In genomic region chr11:1879941-1880720, GRCh38 we compare ENCODE assay signal across 11 cellular contexts. TPM values are rescaled to one million over a fixed set of nuclear protein-coding genes. Genes with fewer than 3 reads are reported as not detected.
DNase-seq lines count a peak whose midpoint lies in the region; ATAC-seq, FAIRE-seq and TF ChIP-seq lines count a peak whose summit lies in the region.
"Had no signal": no experiment of that assay in that cellular context is flagged by ENCODE, and none has a peak within 500 bp of the region (broad histone marks: within the 10 kb centered on the region; RNA-seq: fewer than 3 reads in every experiment).

No MANE protein-coding gene starts in this region.

- H2AFZ ChIP-seq in SK-N-SH (ENCODE audit: low read depth): no peak overlapping the region

- POLR2A ChIA-PET in SK-N-SH (lab: Yijun Ruan, JAX): interaction anchor here (1.2 kb wide), 1 partner anchor 117 kb away, joined by 4 read pairs; the partner anchor contains the start of gene H19

- H3K4me1 ChIP-seq in SK-N-SH (ENCODE audit: control insufficient read depth in 1 of 2, insufficient read depth in 2 of 2, low read depth in 1 of 2, low read length in 1 of 2): peaks cover 0 to 43% of the 10 kb centered on the region in 2 experiments; a peak in 2 of 4 replicates
- H3K4me1 ChIP-seq in kidney (ENCODE audit: control insufficient read depth in 1 of 2, insufficient read depth in 1 of 2, low read depth in 1 of 2, low read length in 2 of 2): no peaks in the 10 kb centered on the region
- peaks cover 18 to 53% of the 10 kb centered on the region in 2 donors for H3K4me1 ChIP-seq in thoracic aorta (ENCODE audit: control insufficient read depth in 1 of 2, low read depth in 2 of 2)

- H3K36me3 ChIP-seq in SK-N-SH (replicated peaks in 1 of 2; ENCODE audit: control insufficient read depth in 1 of 2, insufficient read depth in 2 of 2, low read length in 1 of 2) (no peaks in the 10 kb centered on the region), kidney (ENCODE audit: control insufficient read depth in 1 of 2, insufficient read depth in 2 of 2, low read length in 2 of 2) (no peaks in the 10 kb centered on the region), thoracic aorta (no peaks in the 10 kb centered on the region)
- H3K36me3 ChIP-seq: cardiac muscle cell had no signal

- WGBS in SK-N-SH (ENCODE audit: low lambda C conversion rate): 87% methylated on average over 20 of the region's 32 CpGs

- CTCF ChIA-PET in SK-N-SH (lab: Yijun Ruan, JAX): interaction anchor here (0.6 to 5.0 kb wide), 7 partner anchors 42 to 271 kb away, joined by 3 to 179 read pairs (median 32); partner anchors contain the start of gene TNNI2

- no peaks in the 10 kb centered on the region for H3K79me2 ChIP-seq in SK-N-SH (ENCODE audit: insufficient read depth)

- H3K27ac ChIP-seq in SK-N-SH (ENCODE audit: low read depth in 2 of 2, low read length in 1 of 2) (no peak overlapping the region; a peak in 1 of 4 replicates), kidney (ENCODE audit: low read depth in 2 of 2, low read length in 2 of 2) (no peak overlapping the region), thoracic aorta (peak overlapping the region; percentile 55 to 67)
- H3K27ac ChIP-seq: 22Rv1, cardiac muscle cell had no signal

- TF ChIP-seq CTCF in SK-N-SH (IDR thresholded peaks at IDR 0.05) (no peak), kidney (IDR thresholded peaks at IDR 0.05; ENCODE audit: borderline replicate concordance, extremely low read depth, insufficient read depth) (no peak), thoracic aorta (IDR thresholded peaks at IDR 0.05) (no peak)

- TF ChIP-seq EP300 in SK-N-SH (IDR thresholded peaks at IDR 0.05; ENCODE audit: borderline replicate concordance in 1 of 2, low read depth in 1 of 2, low read length in 1 of 2): no peak

- H3K27me3 ChIP-seq in SK-N-SH (ENCODE audit: insufficient read depth) (no peaks in the 10 kb centered on the region), thoracic aorta (replicated peaks; ENCODE audit: insufficient read depth) (no peaks in the 10 kb centered on the region)
- H3K27me3 ChIP-seq: cardiac muscle cell had no signal

- no peak overlapping the region for H3K4me3 ChIP-seq in SK-N-SH (ENCODE audit: low read depth in 2 of 2, low read length in 1 of 2)
- H3K4me3 ChIP-seq in kidney (ENCODE audit: low read length in 2 of 2): no peak overlapping the region
- H3K4me3 ChIP-seq in thoracic aorta: no peak overlapping the region
- H3K4me3 ChIP-seq: cardiac muscle cell, GM12878 had no signal

- intact Hi-C loops in kidney (cut with DNase I): no loop called here

- H3K9ac ChIP-seq in SK-N-SH (no peak overlapping the region), kidney (ENCODE audit: low read length in 2 of 2) (no peak overlapping the region)

- H3K9me3 ChIP-seq in SK-N-SH: no peaks in the 10 kb centered on the region
- H3K9me3 ChIP-seq in kidney (ENCODE audit: control insufficient read depth in 1 of 2, low read length in 2 of 2): no peaks in the 10 kb centered on the region
- H3K9me3 ChIP-seq in thoracic aorta: no peaks in the 10 kb centered on the region

- FAIRE-seq in kidney (lab: Jason Lieb, UNC): no peak
- FAIRE-seq: GM12878 had no signal

- TF ChIP-seq RAD21 in SK-N-SH (IDR thresholded peaks at IDR 0.05; ENCODE audit: low read length): no peak

- H4K20me1 ChIP-seq in SK-N-SH (ENCODE audit: insufficient read depth): no peaks in the 10 kb centered on the region

- ATAC-seq in SK-N-SH treated with all-trans-retinoic acid at 6 μM for 48 hours (no peak), thoracic aorta (ENCODE audit: insufficient number of reproducible peaks, low FRiP score, low read depth) (peak; percentile 33), HG03432 (IDR thresholded peaks at IDR 0.05; ENCODE audit: unreplicated experiment) (no peak)
- ATAC-seq: GM12878 had no signal

- DNase-seq in SK-N-SH (peak; percentile 25), kidney (peak; percentile 76), thoracic aorta (ENCODE audit: low spot score) (no peak), NCI-H1092 (lab: John Stamatoyannopoulos, UW) (no peak)
- DNase-seq: NCI-H1105 treated with DMSO at 0.1 percent for 48 hours, T1000 had no signal

- no peak overlapping the region for H3K4me2 ChIP-seq in SK-N-SH

- H3F3A ChIP-seq in SK-N-SH (replicated peaks; ENCODE audit: insufficient read depth): no peaks in the 10 kb centered on the region

- no peaks in the 10 kb centered on the region for H3K9me2 ChIP-seq in SK-N-SH

TF ChIP-seq in SK-N-SH, 30 proteins besides CTCF, POLR2A, EP300 and RAD21:
- TF ChIP-seq ELF1 (IDR thresholded peaks at IDR 0.05) (no peak), MXI1 (IDR thresholded peaks at IDR 0.05; ENCODE audit: low read depth, low read length) (no peak), FOXJ3 (CRISPR knock-in tag; IDR thresholded peaks at IDR 0.05) (no peak)
TF ChIP-seq in SK-N-SH: peak in this region for 0.

TF ChIP-seq in SK-N-SH treated with all-trans-retinoic acid at 6 μM for 48 hours, 23 proteins besides CTCF, POLR2A, EP300 and RAD21:
- TF ChIP-seq CREB5 (CRISPR knock-in tag; IDR thresholded peaks at IDR 0.05; ENCODE audit: low read depth): no peak
- no peak for TF ChIP-seq SNAI2 (CRISPR knock-in tag; IDR thresholded peaks at IDR 0.05)
TF ChIP-seq in SK-N-SH treated with all-trans-retinoic acid at 6 μM for 48 hours: peak in this region for 0.

RNA-seq across cellular contexts. Expression of gene PRR33, which starts 11.6 kb away (rescaled TPM):
- polyA plus RNA-seq in SK-N-SH (2012; rRNA removed): not detected in 2 replicates
- polyA plus RNA-seq in SK-N-SH (2012; cell fraction: cytosol; rRNA removed): not detected in 2 replicates
- polyA plus RNA-seq in SK-N-SH (2012; cell fraction: nucleus; rRNA removed): not detected in 2 replicates
- not detected for total RNA-seq in kidney
- polyA plus RNA-seq in kidney (ENCODE audit: insufficient read depth, low read depth, low replicate concordance): not detected
- total RNA-seq in thoracic aorta: under 1 TPM in 1 of 2 donors, not detected in 1; 0.41 TPM
- total RNA-seq: cardiac muscle cell, GM12878 had no signal
- polyA plus RNA-seq: cardiac muscle cell had no signal

RNA-seq across cellular contexts. Expression of gene LSP1, which starts 27.2 kb away (rescaled TPM):
- polyA plus RNA-seq in SK-N-SH (2012; rRNA removed) (0.34 and 0.38 TPM in 2 replicates), kidney (ENCODE audit: insufficient read depth, low read depth, low replicate concordance) (8.4 TPM)
- 0.22 and 0.46 TPM in 2 replicates for polyA plus RNA-seq in SK-N-SH (2012; cell fraction: cytosol; rRNA removed)
- polyA plus RNA-seq in SK-N-SH (2012; cell fraction: nucleus; rRNA removed): 0.19 and 0.54 TPM in 2 replicates
- total RNA-seq in kidney (26.1 TPM), thoracic aorta (10 to 100 TPM; 23.6 to 40.5 TPM)
- total RNA-seq: cardiac muscle cell had no signal

RNA-seq across cellular contexts. Expression of gene TNNT3, which starts 39.4 kb away (rescaled TPM):
- polyA plus RNA-seq in SK-N-SH (2012; rRNA removed) (not detected in 2 replicates), kidney (ENCODE audit: insufficient read depth, low read depth, low replicate concordance) (not detected)
- not detected in 2 replicates for polyA plus RNA-seq in SK-N-SH (2012; cell fraction: cytosol; rRNA removed)
- polyA plus RNA-seq in SK-N-SH (2012; cell fraction: nucleus; rRNA removed): 0.08 TPM in 1 of 2 replicates, not detected in the other
- total RNA-seq in kidney (0.60 TPM), thoracic aorta (1 to 10 TPM; 8.3 to 9.7 TPM)
- total RNA-seq: GM12878 had no signal

RNA-seq across cellular contexts. Expression of gene TNNI2, which starts 41.4 kb away (rescaled TPM):
- polyA plus RNA-seq in SK-N-SH (2012; rRNA removed) (not detected in 2 replicates), kidney (ENCODE audit: insufficient read depth, low read depth, low replicate concordance) (not detected)
- polyA plus RNA-seq in SK-N-SH (2012; cell fraction: cytosol; rRNA removed): 0.04 and 0.06 TPM in 2 replicates
- polyA plus RNA-seq in SK-N-SH (2012; cell fraction: nucleus; rRNA removed): 0.14 and 0.26 TPM in 2 replicates
- total RNA-seq in kidney (1.3 TPM), thoracic aorta (not detected)

RNA-seq across cellular contexts. Expression of gene SYT8, which starts 45.3 kb away (rescaled TPM):
- not detected in 2 replicates for polyA plus RNA-seq in SK-N-SH (2012; rRNA removed)
- polyA plus RNA-seq in SK-N-SH (2012; cell fraction: cytosol; rRNA removed): not detected in 2 replicates
- 0.13 and 0.15 TPM in 2 replicates for polyA plus RNA-seq in SK-N-SH (2012; cell fraction: nucleus; rRNA removed)
- total RNA-seq in kidney: 1.7 TPM
- 1.2 TPM for polyA plus RNA-seq in kidney (ENCODE audit: insufficient read depth, low read depth, low replicate concordance)
- total RNA-seq in thoracic aorta: 1 to 10 TPM; 3.4 to 3.6 TPM
- total RNA-seq: cardiac muscle cell, GM12878 had no signal
- polyA plus RNA-seq: cardiac muscle cell had no signal

Comparison
In these comparisons a context has a peak if more than half of its experiments do, and no peak if none do; other contexts are left out.
1. DNase-seq: peak in SK-N-SH (single experiment) and kidney (single experiment); none in thoracic aorta (single experiment) and NCI-H1092 (single experiment).
2. H3K27ac ChIP-seq: peak in thoracic aorta (2 of 2); none in SK-N-SH (0 of 2) and kidney (0 of 2).